22 cellular contexts compared by ENCODE assay signal in genomic region chr5:159763564-159763963, GRCh38.
DNase-seq lines count a peak whose midpoint lies in the region; ATAC-seq and TF ChIP-seq lines count a peak whose summit lies in the region.
"Had no signal": no experiment of that assay in that cellular context is flagged by ENCODE, and none has a peak within 500 bp of the region (broad histone marks: within the 10 kb centered on the region; RNA-seq: fewer than 3 reads in every experiment).

No MANE protein-coding gene starts in this region.

- CTCF ChIA-PET in activated CD8-positive, alpha-beta T cell treated with anti-CD3 and anti-CD28 coated beads for 36 hours (lab: Charles Lee) = no interaction called here
- CTCF ChIA-PET in activated CD8-positive, alpha-beta T cell treated with anti-CD3 and anti-CD28 coated beads, Interleukin-2, amount 10 ng/mL, durations not matched to agents 7 days and 5 days (lab: Charles Lee) = no interaction called here

- DNase-seq in activated CD8-positive, alpha-beta T cell treated with anti-CD3 and anti-CD28 coated beads for 36 hours = no peak
- no peak for DNase-seq in activated CD8-positive, alpha-beta T cell treated with anti-CD3 and anti-CD28 coated beads, Interleukin-2, amount 10 ng/mL, durations not matched to agents 7 days and 5 days
- DNase-seq in adrenal gland (no peak), spleen (no peak), SKM-1 (lab: John Stamatoyannopoulos, UW; ENCODE audit: unreplicated experiment) (no peak), COR-L47 (lab: John Stamatoyannopoulos, UW) (no peak)
- no peak for DNase-seq in stimulated activated CD8-positive, alpha-beta memory T cell treated with anti-CD3 and anti-CD28 coated beads, Interleukin-4, amount 100 ng/mL, for 48 hours
- DNase-seq: activated CD8-positive, alpha-beta memory T cell treated with anti-CD3 and anti-CD28 coated beads for 24 hours; activated naive CD4-positive, alpha-beta T cell; activated T-cell treated with anti-CD3 and anti-CD28 coated beads, Interleukin-2, amount 50 U/mL, for 4 hours; dorsolateral prefrontal cortex; GOT3; midbrain; NCI-H2171; NCI-H526; posterior cingulate gyrus had no signal

- H3K27me3 Mint-ChIP-seq in activated CD8-positive, alpha-beta T cell treated with anti-CD3 and anti-CD28 coated beads for 36 hours = peaks cover 14% of the 10 kb centered on the region
- peaks cover 22% of the 10 kb centered on the region for H3K27me3 Mint-ChIP-seq in activated CD8-positive, alpha-beta T cell treated with anti-CD3 and anti-CD28 coated beads, Interleukin-2, amount 10 ng/mL, durations not matched to agents 7 days and 5 days (ENCODE audit: low read depth)

- 72 to 91% (median 83%) methylated on average over 5 to 9 of the region's 9 CpGs for WGBS in adrenal gland, 4 donors
- WGBS in spleen, 5 donors = 60 to 75% (median 61%) methylated on average over 9 of the region's 9 CpGs

- H3K4me1 Mint-ChIP-seq in activated CD8-positive, alpha-beta T cell treated with anti-CD3 and anti-CD28 coated beads for 36 hours (ENCODE audit: low read depth) = peaks cover 10% of the 10 kb centered on the region
- peaks cover 17% of the 10 kb centered on the region for H3K4me1 Mint-ChIP-seq in activated CD8-positive, alpha-beta T cell treated with anti-CD3 and anti-CD28 coated beads, Interleukin-2, amount 10 ng/mL, durations not matched to agents 7 days and 5 days (ENCODE audit: low read depth)

- POLR2A ChIA-PET in activated CD8-positive, alpha-beta T cell treated with anti-CD3 and anti-CD28 coated beads for 36 hours (lab: Charles Lee) = interaction anchor here (1.2 kb wide), 1 partner anchor 51 kb away, joined by 3 read pairs; no protein-coding TSS in a partner anchor
- POLR2A ChIA-PET in activated CD8-positive, alpha-beta T cell treated with anti-CD3 and anti-CD28 coated beads, Interleukin-2, amount 10 ng/mL, durations not matched to agents 7 days and 5 days (lab: Charles Lee) = no interaction called here

- intact Hi-C loops in activated CD8-positive, alpha-beta T cell treated with anti-CD3 and anti-CD28 coated beads for 36 hours (cut with micrococcal nuclease) = no loop called here
- intact Hi-C loops in adrenal gland (cut with DNase I) = no loop called here
- intact Hi-C loops in spleen (cut with DNase I; ENCODE audit: low total_unique reads) = no loop called here

- TF ChIP-seq POLR2A in adrenal gland (IDR thresholded peaks at IDR 0.05) (no peak), spleen (IDR thresholded peaks at IDR 0.05) (no peak)

- no peaks in the 10 kb centered on the region for H3K36me3 ChIP-seq in Loucy (ENCODE audit: insufficient read depth, low read length)
- no peaks in the 10 kb centered on the region for H3K36me3 ChIP-seq in adrenal gland (replicated peaks in 1 of 2)
- H3K36me3 ChIP-seq in spleen = no peaks in the 10 kb centered on the region
- H3K36me3 ChIP-seq: ascending aorta had no signal

- no peak overlapping the region for H2AFZ ChIP-seq in Loucy (ENCODE audit: low read length)

- no peaks in the 10 kb centered on the region for H3K79me2 ChIP-seq in Loucy (ENCODE audit: insufficient read depth, low read length)

- H4K20me1 ChIP-seq in Loucy (ENCODE audit: insufficient read depth, low read length, poor library complexity, severe bottlenecking) = no peaks in the 10 kb centered on the region

- H3K4me2 ChIP-seq in Loucy (ENCODE audit: low read depth, low read length, poor library complexity, severe bottlenecking) = peak overlapping the region; percentile 28

- no peaks in the 10 kb centered on the region for H3F3A ChIP-seq in Loucy (ENCODE audit: low read depth)

- H3K27ac ChIP-seq in adrenal gland = peak overlapping the region in 3 of 5 donors; percentile 35 to 71 (median 46)
- peak overlapping the region in 5 of 8 donors; percentile 30 to 63 (median 57) for H3K27ac ChIP-seq in spleen
- H3K27ac ChIP-seq: C4-2B, dorsolateral prefrontal cortex had no signal

- no peak overlapping the region for H3K27ac Mint-ChIP-seq in activated CD8-positive, alpha-beta T cell treated with anti-CD3 and anti-CD28 coated beads for 36 hours
- no peak overlapping the region for H3K27ac Mint-ChIP-seq in activated CD8-positive, alpha-beta T cell treated with anti-CD3 and anti-CD28 coated beads, Interleukin-2, amount 10 ng/mL, durations not matched to agents 7 days and 5 days
- H3K27ac Mint-ChIP-seq: natural killer cell treated with Interleukin-12 subunit alpha and Interleukin-12 subunit beta and Interleukin-15 and Interleukin-18, amount 100 ng/mL, for 72 hours; stimulated activated memory B cell treated with anti-CD40 and anti-IgM and Interleukin-4, amounts not matched to agents 10 μg/mL and 1 μg/mL and 100 μg/mL, for 72 hours had no signal

- H3K9me2 ChIP-seq in Loucy (replicated peaks; ENCODE audit: low read depth, low read length) = no peaks in the 10 kb centered on the region

- no peak overlapping the region for H3K9ac ChIP-seq in Loucy (ENCODE audit: low read depth, low read length, poor library complexity, severe bottlenecking)

- no peaks in the 10 kb centered on the region for H3K9me3 Mint-ChIP-seq in activated CD8-positive, alpha-beta T cell treated with anti-CD3 and anti-CD28 coated beads for 36 hours
- H3K9me3 Mint-ChIP-seq in activated CD8-positive, alpha-beta T cell treated with anti-CD3 and anti-CD28 coated beads, Interleukin-2, amount 10 ng/mL, durations not matched to agents 7 days and 5 days (ENCODE audit: insufficient read depth) = no peaks in the 10 kb centered on the region
- H3K9me3 Mint-ChIP-seq: activated T-cell treated with anti-CD3 and anti-CD28 coated beads, Interleukin-2, amount 50 U/mL, for 4 hours; natural killer cell treated with Interleukin-12 subunit alpha and Interleukin-12 subunit beta and Interleukin-15 and Interleukin-18, amount 100 ng/mL, for 72 hours; stimulated activated memory B cell treated with anti-CD40 and anti-IgM and Interleukin-4, amounts not matched to agents 10 μg/mL and 1 μg/mL and 100 μg/mL, for 72 hours had no signal

- no peaks in the 10 kb centered on the region for H3K36me3 Mint-ChIP-seq in activated CD8-positive, alpha-beta T cell treated with anti-CD3 and anti-CD28 coated beads for 36 hours (ENCODE audit: low read depth)
- H3K36me3 Mint-ChIP-seq in activated CD8-positive, alpha-beta T cell treated with anti-CD3 and anti-CD28 coated beads, Interleukin-2, amount 10 ng/mL, durations not matched to agents 7 days and 5 days (ENCODE audit: low read depth) = no peaks in the 10 kb centered on the region
- H3K36me3 Mint-ChIP-seq: natural killer cell treated with Interleukin-12 subunit alpha and Interleukin-12 subunit beta and Interleukin-15 and Interleukin-18, amount 100 ng/mL, for 72 hours; stimulated activated memory B cell treated with anti-CD40 and anti-IgM and Interleukin-4, amounts not matched to agents 10 μg/mL and 1 μg/mL and 100 μg/mL, for 72 hours had no signal

- H3K4me3 ChIP-seq in Loucy (ENCODE audit: low read length, poor library complexity, severe bottlenecking) = no peak overlapping the region
- no peak overlapping the region for H3K4me3 ChIP-seq in adrenal gland
- H3K4me3 ChIP-seq in spleen = no peak overlapping the region
- H3K4me3 ChIP-seq: ascending aorta, dorsolateral prefrontal cortex, testis had no signal

- no peaks in the 10 kb centered on the region for H3K9me3 ChIP-seq in Loucy (ENCODE audit: insufficient read depth, low read depth, low read length)
- no peaks in the 10 kb centered on the region for H3K9me3 ChIP-seq in adrenal gland (replicated peaks in 1 of 3)
- no peaks in the 10 kb centered on the region for H3K9me3 ChIP-seq in spleen
- H3K9me3 ChIP-seq: ascending aorta, testis had no signal

- no peak for TF ChIP-seq CTCF in activated CD8-positive, alpha-beta T cell treated with anti-CD3 and anti-CD28 coated beads for 36 hours (IDR thresholded peaks at IDR 0.05)
- TF ChIP-seq CTCF in Loucy (conservative IDR thresholded peaks at IDR 0.05; ENCODE audit: low read length) (no peak), adrenal gland (IDR thresholded peaks at IDR 0.05) (no peak), spleen (IDR thresholded peaks at IDR 0.05 in 8 of 11, conservative IDR thresholded peaks at IDR 0.05 in 3 of 11) (no peak)

- H3K4me1 ChIP-seq in Loucy (ENCODE audit: insufficient read depth, low read length, poor library complexity, severe bottlenecking) (peaks cover 7% of the 10 kb centered on the region), adrenal gland (replicated peaks in 1 of 2) (peaks cover 0 to 4% of the 10 kb centered on the region in 2 donors), spleen (peaks cover 0 to 15% (median 4%) of the 10 kb centered on the region in 6 donors)

- H3K27me3 ChIP-seq in Loucy (ENCODE audit: insufficient read depth, low read length, poor library complexity, severe bottlenecking) = no peaks in the 10 kb centered on the region
- H3K27me3 ChIP-seq in adrenal gland = peaks cover 4% of the 10 kb centered on the region
- peaks cover 0 to 3% (median 0%) of the 10 kb centered on the region in 7 donors for H3K27me3 ChIP-seq in spleen (replicated peaks in 1 of 7)
- H3K27me3 ChIP-seq: ascending aorta, dorsolateral prefrontal cortex, testis had no signal

- no peak overlapping the region for H3K4me3 Mint-ChIP-seq in activated CD8-positive, alpha-beta T cell treated with anti-CD3 and anti-CD28 coated beads for 36 hours
- H3K4me3 Mint-ChIP-seq in activated CD8-positive, alpha-beta T cell treated with anti-CD3 and anti-CD28 coated beads, Interleukin-2, amount 10 ng/mL, durations not matched to agents 7 days and 5 days = no peak overlapping the region
- H3K4me3 Mint-ChIP-seq: activated T-cell treated with anti-CD3 and anti-CD28 coated beads, Interleukin-2, amount 50 U/mL, for 4 hours; natural killer cell treated with Interleukin-12 subunit alpha and Interleukin-12 subunit beta and Interleukin-15 and Interleukin-18, amount 100 ng/mL, for 72 hours; stimulated activated memory B cell treated with anti-CD40 and anti-IgM and Interleukin-4, amounts not matched to agents 10 μg/mL and 1 μg/mL and 100 μg/mL, for 72 hours had no signal

- ATAC-seq in activated CD8-positive, alpha-beta T cell treated with anti-CD3 and anti-CD28 coated beads for 36 hours = peak; percentile 24
- no peak for ATAC-seq in activated CD8-positive, alpha-beta T cell treated with anti-CD3 and anti-CD28 coated beads, Interleukin-2, amount 10 ng/mL, durations not matched to agents 7 days and 5 days
- ATAC-seq: activated T-cell treated with anti-CD3 and anti-CD28 coated beads, Interleukin-2, amount 50 U/mL, for 4 hours; stimulated activated memory B cell treated with anti-CD40 and anti-IgM and Interleukin-4, amounts not matched to agents 10 μg/mL and 1 μg/mL and 100 μg/mL, for 72 hours had no signal
